Comparison of ENCODE assay signal across 13 cellular contexts in the genomic region with DNA sequence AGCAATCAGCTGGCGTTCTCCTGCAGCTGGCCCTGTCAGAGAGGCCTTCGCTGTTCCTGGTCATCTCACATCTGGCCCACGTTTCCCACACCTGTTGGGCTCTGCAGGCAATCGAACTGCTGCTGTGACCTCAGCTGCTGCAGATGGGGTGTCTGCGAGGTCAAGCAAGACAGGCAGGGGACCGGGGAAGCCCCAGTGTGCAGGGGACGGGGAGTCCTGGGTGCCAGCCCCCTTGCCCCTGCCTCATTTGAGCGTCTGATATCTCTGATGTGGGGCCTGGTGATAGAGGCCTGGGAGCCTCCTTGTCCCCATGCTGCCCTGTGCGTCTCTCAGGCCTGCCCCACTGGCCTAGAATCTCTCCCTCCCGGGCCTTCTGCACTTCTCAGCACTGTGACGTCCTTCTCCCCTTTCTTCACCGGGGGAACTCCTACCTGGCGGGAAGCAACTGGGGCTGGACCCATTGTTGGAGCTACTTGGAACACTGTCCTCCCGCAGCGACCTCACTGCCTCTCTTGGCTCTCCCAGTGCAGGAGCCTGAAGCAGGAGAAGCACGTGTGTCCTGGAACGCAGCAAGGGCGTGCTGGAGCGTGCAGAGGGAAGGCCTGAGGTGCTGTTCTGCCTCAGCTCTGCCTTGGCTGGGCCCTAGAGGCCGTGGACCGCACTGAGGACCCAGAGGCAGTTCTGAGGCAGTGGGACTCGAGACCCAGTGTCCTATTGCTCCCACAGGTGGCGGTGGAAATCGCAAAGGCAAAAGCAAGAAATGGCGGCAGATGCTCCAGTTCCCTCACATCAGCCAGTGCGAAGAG. TPM values are rescaled to one million over a fixed set of nuclear protein-coding genes. Genes with fewer than 3 reads are reported as not detected.
A peak's percentile ranks its signal among the peaks of the same experiment; 100 is the strongest.
DNase-seq lines count a peak whose midpoint lies in the region; ATAC-seq and TF ChIP-seq lines count a peak whose summit lies in the region.
"Had no signal": no experiment of that assay in that cellular context is flagged by ENCODE, and none has a peak within 500 bp of the region (broad histone marks: within the 10 kb centered on the region; RNA-seq: fewer than 3 reads in every experiment).

No MANE protein-coding gene starts in this region.

- no peaks in the 10 kb centered on the region for H3K9me3 ChIP-seq in OCI-LY1 (ENCODE audit: low read length)
- no peaks in the 10 kb centered on the region for H3K9me3 ChIP-seq in colonic mucosa
- H3K9me3 ChIP-seq: SJSA1 had no signal

- peaks cover 65% of the 10 kb centered on the region for H3K4me1 Mint-ChIP-seq in activated CD4-positive, alpha-beta T cell treated with anti-CD3 and anti-CD28 coated beads, Interleukin-2, amount 10 ng/mL, durations not matched to agents 24 days and 14 days
- H3K4me1 Mint-ChIP-seq in stimulated activated memory B cell treated with anti-CD40 and anti-IgM and Interleukin-4, amounts not matched to agents 10 μg/mL and 1 μg/mL and 100 μg/mL, for 72 hours: peaks cover 69% of the 10 kb centered on the region

- H3K4me1 ChIP-seq in OCI-LY1 (ENCODE audit: insufficient read depth, low read length, severe bottlenecking): peaks cover 61% of the 10 kb centered on the region
- peaks cover 7% of the 10 kb centered on the region for H3K4me1 ChIP-seq in colonic mucosa

- H3K9me2 ChIP-seq in OCI-LY1 (ENCODE audit: low read depth, low read length): no peaks in the 10 kb centered on the region

- DNase-seq in activated CD4-positive, alpha-beta T cell treated with anti-CD3 and anti-CD28 coated beads, Interleukin-2, amount 10 ng/mL, durations not matched to agents 24 days and 14 days: no peak
- DNase-seq in activated CD4-positive, alpha-beta T cell treated with anti-CD3 and anti-CD28 coated beads, Interleukin-2, amount 50 U/mL, for 4 hours: no peak
- DNase-seq in colonic mucosa (no peak), SW 1271 (lab: John Stamatoyannopoulos, UW) (no peak)
- DNase-seq: erythroblast, NCI-H2081 had no signal

- peak overlapping the region; percentile 96 for H3K4me3 Mint-ChIP-seq in activated CD4-positive, alpha-beta T cell treated with anti-CD3 and anti-CD28 coated beads, Interleukin-2, amount 10 ng/mL, durations not matched to agents 24 days and 14 days
- peak overlapping the region; percentile 92 for H3K4me3 Mint-ChIP-seq in stimulated activated memory B cell treated with anti-CD40 and anti-IgM and Interleukin-4, amounts not matched to agents 10 μg/mL and 1 μg/mL and 100 μg/mL, for 72 hours

- no peaks in the 10 kb centered on the region for H3K79me2 ChIP-seq in OCI-LY1 (ENCODE audit: insufficient read depth, low read length)

- no peaks in the 10 kb centered on the region for H3K9me3 Mint-ChIP-seq in activated CD4-positive, alpha-beta T cell treated with anti-CD3 and anti-CD28 coated beads, Interleukin-2, amount 10 ng/mL, durations not matched to agents 24 days and 14 days
- H3K9me3 Mint-ChIP-seq in stimulated activated memory B cell treated with anti-CD40 and anti-IgM and Interleukin-4, amounts not matched to agents 10 μg/mL and 1 μg/mL and 100 μg/mL, for 72 hours: no peaks in the 10 kb centered on the region

- H3K27ac ChIP-seq in OCI-LY1 (ENCODE audit: low read depth, low read length, poor library complexity, severe bottlenecking): peak overlapping the region; percentile 87
- H3K27ac ChIP-seq in colonic mucosa: peak overlapping the region; percentile 41
- H3K27ac ChIP-seq: SJSA1 had no signal

- no peaks in the 10 kb centered on the region for H3F3A ChIP-seq in OCI-LY1 (ENCODE audit: insufficient read depth, low read length)

- H3K4me2 ChIP-seq in OCI-LY1 (ENCODE audit: low read length): peak overlapping the region; percentile 78

- ATAC-seq in stimulated activated memory B cell treated with anti-CD40 and anti-IgM and Interleukin-4, amounts not matched to agents 10 μg/mL and 1 μg/mL and 100 μg/mL, for 72 hours: no peak
- ATAC-seq in HG03432 (IDR thresholded peaks at IDR 0.05; ENCODE audit: unreplicated experiment) (no peak), GM18907 (IDR thresholded peaks at IDR 0.05; ENCODE audit: unreplicated experiment) (no peak)

- intact Hi-C loops in activated CD4-positive, alpha-beta T cell treated with anti-CD3 and anti-CD28 coated beads, Interleukin-2, amount 10 ng/mL, durations not matched to agents 24 days and 14 days (cut with micrococcal nuclease): no loop called here
- intact Hi-C loops in colonic mucosa (cut with DNase I): no loop called here

- H3K36me3 Mint-ChIP-seq in activated CD4-positive, alpha-beta T cell treated with anti-CD3 and anti-CD28 coated beads, Interleukin-2, amount 10 ng/mL, durations not matched to agents 24 days and 14 days (ENCODE audit: low read depth): peaks cover 57% of the 10 kb centered on the region
- H3K36me3 Mint-ChIP-seq in stimulated activated memory B cell treated with anti-CD40 and anti-IgM and Interleukin-4, amounts not matched to agents 10 μg/mL and 1 μg/mL and 100 μg/mL, for 72 hours: peaks cover 20% of the 10 kb centered on the region

- H3K27me3 Mint-ChIP-seq in activated CD4-positive, alpha-beta T cell treated with anti-CD3 and anti-CD28 coated beads, Interleukin-2, amount 10 ng/mL, durations not matched to agents 24 days and 14 days: no peaks in the 10 kb centered on the region
- no peaks in the 10 kb centered on the region for H3K27me3 Mint-ChIP-seq in stimulated activated memory B cell treated with anti-CD40 and anti-IgM and Interleukin-4, amounts not matched to agents 10 μg/mL and 1 μg/mL and 100 μg/mL, for 72 hours

- no peaks in the 10 kb centered on the region for H4K20me1 ChIP-seq in OCI-LY1 (ENCODE audit: insufficient read depth, low read length)

- peak overlapping the region; percentile 47; the same call in 1 of the 2 replicates for H3K9ac ChIP-seq in OCI-LY1 (ENCODE audit: low read length)
- H3K9ac ChIP-seq in colonic mucosa (ENCODE audit: low read depth in 2 of 2, low read length in 2 of 2): peak overlapping the region in 1 of 2 donors; percentile 9

- H2AFZ ChIP-seq in OCI-LY1 (ENCODE audit: low read length): no peak overlapping the region

- TF ChIP-seq CTCF in OCI-LY1 (IDR thresholded peaks at IDR 0.05; ENCODE audit: low read length) (no peak), colonic mucosa (IDR thresholded peaks at IDR 0.05) (no peak)

- H3K27me3 ChIP-seq in OCI-LY1 (ENCODE audit: insufficient read depth, low read length) (no peaks in the 10 kb centered on the region), colonic mucosa (no peaks in the 10 kb centered on the region)
- H3K27me3 ChIP-seq: SJSA1 had no signal

- H3K36me3 ChIP-seq in OCI-LY1 (ENCODE audit: insufficient read depth, low read length) (peaks cover 43% of the 10 kb centered on the region), colonic mucosa (peaks cover 13% of the 10 kb centered on the region)

- no peak overlapping the region for H3K4me3 ChIP-seq in OCI-LY1 (ENCODE audit: low read depth, low read length, poor library complexity, severe bottlenecking)
- H3K4me3 ChIP-seq in colonic mucosa: no peak overlapping the region
- H3K4me3 ChIP-seq: SJSA1 had no signal

- peak overlapping the region; percentile 94 for H3K27ac Mint-ChIP-seq in activated CD4-positive, alpha-beta T cell treated with anti-CD3 and anti-CD28 coated beads, Interleukin-2, amount 10 ng/mL, durations not matched to agents 24 days and 14 days
- H3K27ac Mint-ChIP-seq in stimulated activated memory B cell treated with anti-CD40 and anti-IgM and Interleukin-4, amounts not matched to agents 10 μg/mL and 1 μg/mL and 100 μg/mL, for 72 hours: peak overlapping the region; percentile 71

RNA-seq across cellular contexts. Expression of a gene that starts 3.9 kb away (rescaled TPM):
- total RNA-seq in activated CD4-positive, alpha-beta T cell treated with anti-CD3 and anti-CD28 coated beads, Interleukin-2, amount 10 ng/mL, durations not matched to agents 24 days and 14 days: 136 and 149 TPM in 2 replicates
- 10 to 100 TPM; 38.0 to 64.4 TPM for total RNA-seq in colonic mucosa

RNA-seq across cellular contexts. Expression of a gene that starts 16.3 kb away (rescaled TPM):
- 13.6 TPM in 2 replicates for total RNA-seq in activated CD4-positive, alpha-beta T cell treated with anti-CD3 and anti-CD28 coated beads, Interleukin-2, amount 10 ng/mL, durations not matched to agents 24 days and 14 days
- total RNA-seq in colonic mucosa: 1 to 10 TPM; 3.9 to 5.0 TPM

RNA-seq across cellular contexts. Expression of a gene that starts 21.0 kb away (rescaled TPM):
- total RNA-seq in activated CD4-positive, alpha-beta T cell treated with anti-CD3 and anti-CD28 coated beads, Interleukin-2, amount 10 ng/mL, durations not matched to agents 24 days and 14 days: 2.7 and 2.8 TPM in 2 replicates
- 10 to 100 TPM; 14.7 to 34.0 TPM for total RNA-seq in colonic mucosa

RNA-seq across cellular contexts. Expression of a gene that starts 29.9 kb away (rescaled TPM):
- not detected in 2 replicates for total RNA-seq in activated CD4-positive, alpha-beta T cell treated with anti-CD3 and anti-CD28 coated beads, Interleukin-2, amount 10 ng/mL, durations not matched to agents 24 days and 14 days
- not detected for total RNA-seq in colonic mucosa
- total RNA-seq: H4, renal cortical epithelial cell, SJSA1 had no signal

RNA-seq across cellular contexts. Expression of a gene that starts 43.1 kb away (rescaled TPM):
- total RNA-seq in activated CD4-positive, alpha-beta T cell treated with anti-CD3 and anti-CD28 coated beads, Interleukin-2, amount 10 ng/mL, durations not matched to agents 24 days and 14 days: 22.0 and 23.5 TPM in 2 replicates
- 10 to 100 TPM in 1 of 2 donors, 1 to 10 TPM in 1; 9.3 to 18.8 TPM for total RNA-seq in colonic mucosa
